ENCODE assay signal across 18 cellular contexts in genomic region chr17:40425741-40426140, GRCh38. TPM values are rescaled to one million over a fixed set of nuclear protein-coding genes. Genes with fewer than 3 reads are reported as not detected.
A peak's percentile ranks its signal among the peaks of the same experiment; 100 is the strongest.
DNase-seq lines count a peak whose midpoint lies in the region; ATAC-seq, FAIRE-seq and TF ChIP-seq lines count a peak whose summit lies in the region.
"Had no signal": no experiment of that assay in that cellular context is flagged by ENCODE, and none has a peak within 500 bp of the region (broad histone marks: within the 10 kb centered on the region; RNA-seq: fewer than 3 reads in every experiment).

No MANE protein-coding gene starts in this region.

- H3F3A ChIP-seq in Loucy (ENCODE audit: low read depth): peaks cover 5% of the 10 kb centered on the region; the same call in 1 of the 2 replicates

- no peak overlapping the region for H3K4me3 Mint-ChIP-seq in activated T-cell treated with anti-CD3 and anti-CD28 coated beads, Interleukin-2, amount 50 U/mL, for 72 hours
- H3K4me3 Mint-ChIP-seq in activated T-cell treated with anti-CD3 and anti-CD28 coated beads, Interleukin-2, amount 50 U/mL, for 24 hours: no peak overlapping the region
- no peak overlapping the region for H3K4me3 Mint-ChIP-seq in stimulated activated memory B cell treated with anti-CD40 and anti-IgM and Interleukin-4, amounts not matched to agents 10 μg/mL and 1 μg/mL and 100 μg/mL, for 72 hours
- H3K4me3 Mint-ChIP-seq: CD8-positive, alpha-beta T cell; memory B cell had no signal

- H3K36me3 ChIP-seq in Loucy (ENCODE audit: insufficient read depth, low read length): no peaks in the 10 kb centered on the region
- no peaks in the 10 kb centered on the region for H3K36me3 ChIP-seq in H1 (ENCODE audit: control insufficient read depth in 2 of 4, insufficient read depth in 4 of 4, low read length in 3 of 4)
- H3K36me3 ChIP-seq: colonic mucosa, thyroid gland had no signal

- no peak overlapping the region for H3K14ac ChIP-seq in H1 (ENCODE audit: insufficient read length)

- 74% methylated on average over 4 of the region's 4 CpGs; no CpG with 5 or more reads in 1 of the 2 experiments for WGBS in H1 (ENCODE audit: extremely low coverage in 1 of 2, insufficient coverage in 1 of 2, insufficient read length in 1 of 2, insufficient replicate concordance in 2 of 2, low coverage in 1 of 2, low lambda C conversion rate in 2 of 2, missing lambda C conversion rate in 1 of 2), 2 experiments

- H3K27me3 ChIP-seq in Loucy (ENCODE audit: insufficient read depth, low read length, poor library complexity, severe bottlenecking) (no peaks in the 10 kb centered on the region), H1 (replicated peaks in 1 of 4; ENCODE audit: control insufficient read depth in 3 of 4, extremely low read depth in 1 of 4, insufficient read depth in 3 of 4, low read length in 3 of 4) (no peaks in the 10 kb centered on the region)
- H3K27me3 ChIP-seq: colonic mucosa, thyroid gland had no signal

- peaks cover 8% of the 10 kb centered on the region for H3K27me3 Mint-ChIP-seq in activated T-cell treated with anti-CD3 and anti-CD28 coated beads, Interleukin-2, amount 50 U/mL, for 72 hours (ENCODE audit: low read depth)
- no peaks in the 10 kb centered on the region for H3K27me3 Mint-ChIP-seq in activated T-cell treated with anti-CD3 and anti-CD28 coated beads, Interleukin-2, amount 50 U/mL, for 24 hours
- no peaks in the 10 kb centered on the region for H3K27me3 Mint-ChIP-seq in stimulated activated memory B cell treated with anti-CD40 and anti-IgM and Interleukin-4, amounts not matched to agents 10 μg/mL and 1 μg/mL and 100 μg/mL, for 72 hours
- H3K27me3 Mint-ChIP-seq: memory B cell had no signal

- H2BK12ac ChIP-seq in H1 (ENCODE audit: low read depth, low read length): peak overlapping the region; percentile 35; the same call in 1 of the 2 replicates

- no peak overlapping the region for H2BK5ac ChIP-seq in H1 (ENCODE audit: low read depth, low read length)

- no peaks in the 10 kb centered on the region for H3K79me1 ChIP-seq in H1 (ENCODE audit: low read depth, low read length)

- H3K4me1 ChIP-seq in Loucy (ENCODE audit: insufficient read depth, low read length, poor library complexity, severe bottlenecking) (peaks cover 25% of the 10 kb centered on the region), H1 (replicated peaks in 1 of 4; ENCODE audit: control insufficient read depth in 3 of 4, insufficient read depth in 4 of 4, low read length in 3 of 4) (peaks cover 3 to 15% (median 8%) of the 10 kb centered on the region in 4 experiments)
- H3K4me1 ChIP-seq: colonic mucosa had no signal

- 0 out of 2 replicates have a peak overlapping the region, but pooled peaks have one; percentile 64 for H2BK20ac ChIP-seq in H1 (ENCODE audit: low read length)

- peak overlapping the region; percentile 39; the same call in 1 of the 2 replicates for H2AFZ ChIP-seq in Loucy (ENCODE audit: low read length)
- H2AFZ ChIP-seq in H1 (ENCODE audit: low read length): no peak overlapping the region; the same call in 1 of the 2 replicates

- TF ChIP-seq POLR2A in H1 (IDR thresholded peaks at IDR 0.05; ENCODE audit: control extremely low read depth in 1 of 2, low read depth in 2 of 2, low read length in 2 of 2): no peak

- H3K9ac ChIP-seq in Loucy (ENCODE audit: low read depth, low read length, poor library complexity, severe bottlenecking) (peak overlapping the region; percentile 53), H1 (replicated peaks in 1 of 4; ENCODE audit: extremely low read depth in 1 of 4, low read depth in 3 of 4, low read length in 3 of 4) (no peak overlapping the region)
- H3K9ac ChIP-seq: KMS-11 had no signal

- no peak overlapping the region for H2AK5ac ChIP-seq in H1 (ENCODE audit: low read depth, low read length)

- POLR2A ChIA-PET in H1 (lab: Charles Lee; ENCODE audit: partially characterized antibody): interaction anchor here (2.1 kb wide), 1 partner anchor 33 kb away, joined by 5 read pairs; no protein-coding TSS in a partner anchor

- TF ChIP-seq EP300 in H1 (IDR thresholded peaks at IDR 0.05; ENCODE audit: borderline replicate concordance in 1 of 2, low read depth in 2 of 2, low read length in 2 of 2): no peak

- H4K20me1 ChIP-seq in Loucy (ENCODE audit: insufficient read depth, low read length, poor library complexity, severe bottlenecking): no peaks in the 10 kb centered on the region
- no peaks in the 10 kb centered on the region for H4K20me1 ChIP-seq in H1 (replicated peaks in 1 of 2; ENCODE audit: control insufficient read depth in 1 of 2, insufficient read depth in 2 of 2, low read length in 2 of 2)

- no peaks in the 10 kb centered on the region for H3K9me2 ChIP-seq in Loucy (replicated peaks; ENCODE audit: low read depth, low read length)

- TF ChIP-seq CTCF in Loucy (conservative IDR thresholded peaks at IDR 0.05; ENCODE audit: low read length) (no peak), H1 (IDR thresholded peaks at IDR 0.05; ENCODE audit: control extremely low read depth in 1 of 3, insufficient read depth in 1 of 3, low read depth in 1 of 3, low read length in 3 of 3) (no peak)

- peak overlapping the region; percentile 65 for H3K27ac Mint-ChIP-seq in activated T-cell treated with anti-CD3 and anti-CD28 coated beads, Interleukin-2, amount 50 U/mL, for 72 hours
- no peak overlapping the region for H3K27ac Mint-ChIP-seq in activated T-cell treated with anti-CD3 and anti-CD28 coated beads, Interleukin-2, amount 50 U/mL, for 24 hours
- H3K27ac Mint-ChIP-seq in stimulated activated memory B cell treated with anti-CD40 and anti-IgM and Interleukin-4, amounts not matched to agents 10 μg/mL and 1 μg/mL and 100 μg/mL, for 72 hours: no peak overlapping the region
- H3K27ac Mint-ChIP-seq: CD8-positive, alpha-beta T cell; memory B cell had no signal

- no peak for TF ChIP-seq RAD21 in H1 (IDR thresholded peaks at IDR 0.05 in 1 of 2, conservative IDR thresholded peaks at IDR 0.05 in 1 of 2; ENCODE audit: low read depth in 2 of 2, low read length in 2 of 2)

- H3K4me2 ChIP-seq in Loucy (ENCODE audit: low read depth, low read length, poor library complexity, severe bottlenecking) (peak overlapping the region; percentile 61), H1 (ENCODE audit: insufficient read depth in 1 of 2, low read depth in 2 of 2, low read length in 2 of 2) (no peak overlapping the region; a peak in 1 of 4 replicates)
- H3K4me2 ChIP-seq: KMS-11 had no signal

- H3K4me3 ChIP-seq in Loucy (ENCODE audit: low read length, poor library complexity, severe bottlenecking) (no peak overlapping the region), H1 (ENCODE audit: extremely low read depth in 1 of 4, insufficient read depth in 2 of 4, low read depth in 3 of 4, low read length in 4 of 4) (no peak overlapping the region)
- H3K4me3 ChIP-seq: colonic mucosa, thyroid gland had no signal

- H4K91ac ChIP-seq in H1 (replicated peaks; ENCODE audit: insufficient read length, low read length): no peak overlapping the region

- H3K56ac ChIP-seq in H1 (replicated peaks; ENCODE audit: insufficient read length, low read depth, low read length): no peak overlapping the region

- CTCF ChIA-PET in H1 (lab: Charles Lee; ENCODE audit: partially characterized antibody): interaction anchor here (0.8 to 6.0 kb wide), 11 partner anchors 9 to 134 kb away, joined by 3 to 50 read pairs (median 5); partner anchors contain the start of gene TOP2A

- no peak overlapping the region for H3K23ac ChIP-seq in H1 (ENCODE audit: insufficient read length)

- no peaks in the 10 kb centered on the region for H3K23me2 ChIP-seq in H1 (ENCODE audit: low read depth, low read length)

- 0 out of 2 replicates have a peak overlapping the region, but pooled peaks have one; percentile 25 for H3K18ac ChIP-seq in H1 (ENCODE audit: extremely low read depth, low read length)

- H3K4ac ChIP-seq in H1 (replicated peaks; ENCODE audit: insufficient read length, low read depth, low read length): no peak overlapping the region

- no peak overlapping the region for H3K27ac ChIP-seq in H1 (ENCODE audit: low read depth, low read length)
- H3K27ac ChIP-seq: colonic mucosa, KMS-11, thyroid gland had no signal

- H2BK120ac ChIP-seq in H1 (replicated peaks; ENCODE audit: low read depth, low read length): no peak overlapping the region

- H3K79me2 ChIP-seq in Loucy (ENCODE audit: insufficient read depth, low read length): no peaks in the 10 kb centered on the region
- H3K79me2 ChIP-seq in H1 (ENCODE audit: control insufficient read depth in 1 of 2, insufficient read depth in 2 of 2, low read length in 2 of 2): no peaks in the 10 kb centered on the region

- ATAC-seq in activated T-cell treated with anti-CD3 and anti-CD28 coated beads, Interleukin-2, amount 50 U/mL, for 72 hours (replicated peaks in 1 of 2): no peak
- ATAC-seq in stimulated activated memory B cell treated with anti-CD40 and anti-IgM and Interleukin-4, amounts not matched to agents 10 μg/mL and 1 μg/mL and 100 μg/mL, for 72 hours: peak; percentile 24
- ATAC-seq in HG03460 (IDR thresholded peaks at IDR 0.05; ENCODE audit: unreplicated experiment): no peak
- ATAC-seq: stimulated activated naive CD8-positive, alpha-beta T cell treated with anti-CD3 and anti-CD28 coated beads, Interleukin-15, Interleukin-2, amounts not matched to agents 100 U/mL and 50 U/mL, for 24 hours had no signal

- no peaks in the 10 kb centered on the region for H3K9me3 Mint-ChIP-seq in activated T-cell treated with anti-CD3 and anti-CD28 coated beads, Interleukin-2, amount 50 U/mL, for 72 hours
- H3K9me3 Mint-ChIP-seq in activated T-cell treated with anti-CD3 and anti-CD28 coated beads, Interleukin-2, amount 50 U/mL, for 24 hours: no peaks in the 10 kb centered on the region
- no peaks in the 10 kb centered on the region for H3K9me3 Mint-ChIP-seq in stimulated activated memory B cell treated with anti-CD40 and anti-IgM and Interleukin-4, amounts not matched to agents 10 μg/mL and 1 μg/mL and 100 μg/mL, for 72 hours
- H3K9me3 Mint-ChIP-seq: CD8-positive, alpha-beta T cell; memory B cell had no signal

- H4K8ac ChIP-seq in H1 (ENCODE audit: extremely low read depth, insufficient read depth, low read length): no peak overlapping the region

- no peak overlapping the region for H4K5ac ChIP-seq in H1 (ENCODE audit: insufficient read length, low read depth, low read length)

- FAIRE-seq in H1 (lab: Jason Lieb, UNC) (no peak), urothelium cell line (lab: Jason Lieb, UNC) (no peak)
- FAIRE-seq: RCC 7860 had no signal

- no peak overlapping the region for H2BK15ac ChIP-seq in H1 (ENCODE audit: low read length)

- no peaks in the 10 kb centered on the region for H3K36me3 Mint-ChIP-seq in activated T-cell treated with anti-CD3 and anti-CD28 coated beads, Interleukin-2, amount 50 U/mL, for 72 hours (ENCODE audit: insufficient read depth in 2 of 2)
- no peaks in the 10 kb centered on the region for H3K36me3 Mint-ChIP-seq in activated T-cell treated with anti-CD3 and anti-CD28 coated beads, Interleukin-2, amount 50 U/mL, for 24 hours (ENCODE audit: low read depth)
- no peaks in the 10 kb centered on the region for H3K36me3 Mint-ChIP-seq in stimulated activated memory B cell treated with anti-CD40 and anti-IgM and Interleukin-4, amounts not matched to agents 10 μg/mL and 1 μg/mL and 100 μg/mL, for 72 hours
- H3K36me3 Mint-ChIP-seq: CD8-positive, alpha-beta T cell; memory B cell had no signal

- no peaks in the 10 kb centered on the region for H3K9me3 ChIP-seq in Loucy (ENCODE audit: insufficient read depth, low read depth, low read length)
- no peaks in the 10 kb centered on the region for H3K9me3 ChIP-seq in H1 (ENCODE audit: insufficient read depth in 2 of 2, low read depth in 1 of 2, low read length in 1 of 2)
- H3K9me3 ChIP-seq: colonic mucosa, thyroid gland had no signal

- H3K4me1 Mint-ChIP-seq in activated T-cell treated with anti-CD3 and anti-CD28 coated beads, Interleukin-2, amount 50 U/mL, for 72 hours (ENCODE audit: low read depth): peaks cover 43% of the 10 kb centered on the region
- peaks cover 33% of the 10 kb centered on the region for H3K4me1 Mint-ChIP-seq in activated T-cell treated with anti-CD3 and anti-CD28 coated beads, Interleukin-2, amount 50 U/mL, for 24 hours (ENCODE audit: low read depth)
- no peaks in the 10 kb centered on the region for H3K4me1 Mint-ChIP-seq in stimulated activated memory B cell treated with anti-CD40 and anti-IgM and Interleukin-4, amounts not matched to agents 10 μg/mL and 1 μg/mL and 100 μg/mL, for 72 hours
- H3K4me1 Mint-ChIP-seq: memory B cell had no signal

- DNase-seq in activated T-cell treated with anti-CD3 and anti-CD28 coated beads, Interleukin-2, amount 50 U/mL, for 72 hours: no peak
- no peak for DNase-seq in activated T-cell treated with anti-CD3 and anti-CD28 coated beads, Interleukin-2, amount 50 U/mL, for 24 hours
- DNase-seq in H1 (ENCODE audit: low read depth in 1 of 2, low spot score in 2 of 2) (no peak), DMS79 (lab: John Stamatoyannopoulos, UW) (no peak), urothelium cell line (ENCODE audit: low spot score) (no peak)
- DNase-seq: colonic mucosa; NCI-H2029 treated with DMSO at 0.1 percent for 48 hours; stimulated activated CD4-positive, alpha-beta T cell treated with anti-CD3 and anti-CD28 coated beads, Interleukin-1b, Interleukin-23, amount 100 ng/mL, for 48 hours; stimulated activated naive CD8-positive, alpha-beta T cell treated with anti-CD3 and anti-CD28 coated beads, Interleukin-15, Interleukin-2, amounts not matched to agents 100 U/mL and 50 U/mL, for 24 hours; T1000; thyroid gland had no signal

RNA-seq across cellular contexts. Expression of gene TOP2A, which starts 8.0 kb away (rescaled TPM):
- 100 to 1,000 TPM; 324 to 425 TPM for total RNA-seq in activated T-cell treated with anti-CD3 and anti-CD28 coated beads, Interleukin-2, amount 50 U/mL, for 72 hours
- 276 and 291 TPM in 2 replicates for total RNA-seq in H1 (2021; fragmentation: NEBNext Ultra II Directional; extraction: Animal tissue kit (Norgen Biotek cat#: 25700))
- polyA plus RNA-seq in H1 (2011; rRNA removed): 40.6 and 83.1 TPM in 2 replicates
- 99.6 TPM for polyA plus RNA-seq in H1 (2011; cell fraction: cytosol; rRNA removed)
- 30.5 TPM for polyA plus RNA-seq in H1 (2011; cell fraction: nucleus; rRNA removed)
- polyA plus RNA-seq in H1 (2012, experiment 1 of 2): 83.9 to 176 TPM (median 103 TPM) in 4 replicates
- polyA plus RNA-seq in H1 (2012, experiment 2 of 2): 14.8 TPM
- polyA plus RNA-seq in H1 (2013, experiment 1 of 2): 148 TPM
- 143 TPM for polyA plus RNA-seq in H1 (2013, experiment 2 of 2)
- 77.8 and 118 TPM in 2 replicates for polyA minus RNA-seq in H1 (2011; rRNA and poly(A)+ RNA removed)
- polyA minus RNA-seq in H1 (2011; cell fraction: cytosol; rRNA and poly(A)+ RNA removed): 70.7 TPM
- polyA minus RNA-seq in H1 (2011; cell fraction: nucleus; rRNA and poly(A)+ RNA removed): 82.3 TPM

RNA-seq across cellular contexts. Expression of gene IGFBP4, which starts 17.5 kb away (rescaled TPM):
- total RNA-seq in activated T-cell treated with anti-CD3 and anti-CD28 coated beads, Interleukin-2, amount 50 U/mL, for 72 hours: 10 to 100 TPM; 47.1 to 58.4 TPM
- 105 and 109 TPM in 2 replicates for total RNA-seq in H1 (2021; fragmentation: NEBNext Ultra II Directional; extraction: Animal tissue kit (Norgen Biotek cat#: 25700))
- 79.9 and 85.5 TPM in 2 replicates for polyA plus RNA-seq in H1 (2011; rRNA removed)
- 68.0 TPM for polyA plus RNA-seq in H1 (2011; cell fraction: cytosol; rRNA removed)
- 63.6 TPM for polyA plus RNA-seq in H1 (2011; cell fraction: nucleus; rRNA removed)
- polyA plus RNA-seq in H1 (2012, experiment 1 of 2): 95.6 to 171 TPM (median 141 TPM) in 4 replicates
- polyA plus RNA-seq in H1 (2012, experiment 2 of 2): 167 TPM
- 95.7 TPM for polyA plus RNA-seq in H1 (2013, experiment 1 of 2)
- 105 TPM for polyA plus RNA-seq in H1 (2013, experiment 2 of 2)
- 64.7 and 69.4 TPM in 2 replicates for polyA minus RNA-seq in H1 (2011; rRNA and poly(A)+ RNA removed)
- 60.8 TPM for polyA minus RNA-seq in H1 (2011; cell fraction: cytosol; rRNA and poly(A)+ RNA removed)
- 36.3 TPM for polyA minus RNA-seq in H1 (2011; cell fraction: nucleus; rRNA and poly(A)+ RNA removed)
